ENCODE assay signal across 28 cellular contexts in the genomic region with DNA sequence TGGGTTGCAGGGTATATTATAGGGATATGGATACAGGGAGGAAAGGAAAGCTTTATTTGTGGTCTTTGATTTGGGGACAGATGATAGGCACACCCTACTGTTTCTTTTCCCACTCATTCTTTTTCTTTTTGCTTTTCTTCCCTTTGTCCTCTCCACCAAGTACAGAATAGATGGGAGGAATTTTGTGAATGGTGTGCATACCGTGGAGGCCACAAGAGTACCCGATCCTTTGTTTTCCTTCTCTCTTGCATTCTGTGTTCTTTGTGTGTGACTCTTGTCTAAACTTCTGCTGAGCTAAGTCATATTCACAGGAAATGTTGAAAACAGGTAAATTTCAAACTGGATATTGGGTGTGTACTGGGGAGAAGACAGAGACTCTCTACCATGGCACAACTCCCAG.
"Had no signal": no experiment of that assay in that cellular context is flagged by ENCODE, and none has a peak within 500 bp of the region (broad histone marks: within the 10 kb centered on the region; RNA-seq: fewer than 3 reads in every experiment).

No MANE protein-coding gene starts in this region.

- H3K36me3 ChIP-seq: ascending aorta, brain microvascular endothelial cell, esophagus muscularis mucosa, gastrocnemius medialis, heart left ventricle had no signal

- H3K27ac ChIP-seq: ascending aorta, brain microvascular endothelial cell, coronary artery, dorsolateral prefrontal cortex, esophagus muscularis mucosa, foreskin keratinocyte, gastrocnemius medialis, heart left ventricle had no signal

- H3K9me3 ChIP-seq: ascending aorta, esophagus muscularis mucosa, gastrocnemius medialis had no signal

- H3K36me3 Mint-ChIP-seq: activated naive CD4-positive, alpha-beta T cell treated with anti-CD3 and anti-CD28 coated beads, Interleukin-2, amount 10 ng/mL, durations not matched to agents 7 days and 5 days; activated naive CD4-positive, alpha-beta T cell treated with anti-CD3 and anti-CD28 coated beads, Interleukin-2, amount 50 U/mL, for 72 hours; activated naive CD8-positive, alpha-beta T cell treated with anti-CD3 and anti-CD28 coated beads, Interleukin-2, amount 10 ng/mL, durations not matched to agents 7 days and 5 days had no signal

- ATAC-seq: activated naive CD4-positive, alpha-beta T cell treated with anti-CD3 and anti-CD28 coated beads, Interleukin-2, amount 50 U/mL, for 72 hours; activated T-cell treated with anti-CD3 and anti-CD28 coated beads, Interleukin-2, amount 50 U/mL, for 72 hours; foreskin keratinocyte; gastrocnemius medialis; heart left ventricle had no signal

- H3K27me3 Mint-ChIP-seq: activated CD4-positive, alpha-beta memory T cell treated with anti-CD3 and anti-CD28 coated beads, Interleukin-2, amount 10 ng/mL, durations not matched to agents 7 days and 5 days; activated CD4-positive, alpha-beta T cell treated with anti-CD3 and anti-CD28 coated beads, Interleukin-2, amount 10 ng/mL, durations not matched to agents 7 days and 5 days; activated naive CD4-positive, alpha-beta T cell treated with anti-CD3 and anti-CD28 coated beads, Interleukin-2, amount 10 ng/mL, durations not matched to agents 7 days and 5 days; activated naive CD8-positive, alpha-beta T cell treated with anti-CD3 and anti-CD28 coated beads, Interleukin-2, amount 10 ng/mL, durations not matched to agents 7 days and 5 days; activated T-cell treated with anti-CD3 and anti-CD28 coated beads, Interleukin-2, amount 50 U/mL, for 24 hours; central memory CD8-positive, alpha-beta T cell; dendritic cell treated with granulocyte-macrophage colony-stimulating factor and Interleukin-4, amounts not matched to agents 40 ng/mL and 50 ng/mL, for 4 days had no signal

- DNase-seq: activated CD4-positive, alpha-beta memory T cell treated with anti-CD3 and anti-CD28 coated beads, Interleukin-2, amount 10 ng/mL, durations not matched to agents 7 days and 5 days; activated CD4-positive, alpha-beta T cell treated with anti-CD3 and anti-CD28 coated beads for 1 hour; activated CD4-positive, alpha-beta T cell treated with anti-CD3 and anti-CD28 coated beads for 4 hours; activated CD4-positive, alpha-beta T cell treated with anti-CD3 and anti-CD28 coated beads, Interleukin-2, amount 10 ng/mL, durations not matched to agents 7 days and 5 days; activated CD4-positive, alpha-beta T cell treated with anti-CD3 and anti-CD28 coated beads, Interleukin-2, amount 50 U/mL, for 4 hours; activated CD8-positive, alpha-beta memory T cell treated with anti-CD3 and anti-CD28 coated beads, Interleukin-2, amount 50 U/mL, for 48 hours; activated gamma-delta T cell; activated naive CD4-positive, alpha-beta T cell; activated naive CD4-positive, alpha-beta T cell treated with anti-CD3 and anti-CD28 coated beads, Interleukin-2, amount 10 ng/mL, durations not matched to agents 7 days and 5 days; activated naive CD8-positive, alpha-beta T cell treated with anti-CD3 and anti-CD28 coated beads, Interleukin-2, amount 10 ng/mL, durations not matched to agents 7 days and 5 days; activated T-cell treated with anti-CD3 and anti-CD28 coated beads for 4 hours; activated T-cell treated with anti-CD3 and anti-CD28 coated beads, Interleukin-2, amount 50 U/mL, for 24 hours; activated T-cell treated with anti-CD3 and anti-CD28 coated beads, Interleukin-2, amount 50 U/mL, for 72 hours; brain microvascular endothelial cell; dorsolateral prefrontal cortex; effector memory CD4-positive, alpha-beta T cell; erythroblast; foreskin keratinocyte; gastrocnemius medialis; glutamatergic neuron; heart left ventricle; T-helper 2 cell had no signal

- H3K4me1 ChIP-seq: ascending aorta, esophagus muscularis mucosa, gastrocnemius medialis, heart left ventricle had no signal

- H3K27ac Mint-ChIP-seq: activated CD4-positive, alpha-beta memory T cell treated with anti-CD3 and anti-CD28 coated beads, Interleukin-2, amount 10 ng/mL, durations not matched to agents 7 days and 5 days; activated CD4-positive, alpha-beta T cell treated with anti-CD3 and anti-CD28 coated beads, Interleukin-2, amount 10 ng/mL, durations not matched to agents 7 days and 5 days; activated naive CD4-positive, alpha-beta T cell treated with anti-CD3 and anti-CD28 coated beads, Interleukin-2, amount 10 ng/mL, durations not matched to agents 7 days and 5 days; activated naive CD4-positive, alpha-beta T cell treated with anti-CD3 and anti-CD28 coated beads, Interleukin-2, amount 50 U/mL, for 72 hours; activated naive CD8-positive, alpha-beta T cell treated with anti-CD3 and anti-CD28 coated beads, Interleukin-2, amount 10 ng/mL, durations not matched to agents 7 days and 5 days; activated T-cell treated with anti-CD3 and anti-CD28 coated beads, Interleukin-2, amount 50 U/mL, for 24 hours; activated T-cell treated with anti-CD3 and anti-CD28 coated beads, Interleukin-2, amount 50 U/mL, for 72 hours; dendritic cell treated with granulocyte-macrophage colony-stimulating factor and Interleukin-4, amounts not matched to agents 40 ng/mL and 50 ng/mL, for 4 days had no signal

- H3K4me3 ChIP-seq: ascending aorta, coronary artery, dorsolateral prefrontal cortex, esophagus muscularis mucosa, gastrocnemius medialis, heart left ventricle had no signal

- H3K4me1 Mint-ChIP-seq: activated CD4-positive, alpha-beta memory T cell treated with anti-CD3 and anti-CD28 coated beads, Interleukin-2, amount 10 ng/mL, durations not matched to agents 7 days and 5 days; activated CD4-positive, alpha-beta T cell treated with anti-CD3 and anti-CD28 coated beads, Interleukin-2, amount 10 ng/mL, durations not matched to agents 7 days and 5 days; activated naive CD4-positive, alpha-beta T cell treated with anti-CD3 and anti-CD28 coated beads, Interleukin-2, amount 10 ng/mL, durations not matched to agents 7 days and 5 days; activated naive CD8-positive, alpha-beta T cell treated with anti-CD3 and anti-CD28 coated beads, Interleukin-2, amount 10 ng/mL, durations not matched to agents 7 days and 5 days; central memory CD8-positive, alpha-beta T cell had no signal

- H3K9me3 Mint-ChIP-seq: activated CD4-positive, alpha-beta T cell treated with anti-CD3 and anti-CD28 coated beads, Interleukin-2, amount 10 ng/mL, durations not matched to agents 7 days and 5 days; activated naive CD4-positive, alpha-beta T cell treated with anti-CD3 and anti-CD28 coated beads, Interleukin-2, amount 10 ng/mL, durations not matched to agents 7 days and 5 days; activated naive CD8-positive, alpha-beta T cell treated with anti-CD3 and anti-CD28 coated beads, Interleukin-2, amount 10 ng/mL, durations not matched to agents 7 days and 5 days; activated T-cell treated with anti-CD3 and anti-CD28 coated beads, Interleukin-2, amount 50 U/mL, for 72 hours; central memory CD8-positive, alpha-beta T cell; dendritic cell treated with granulocyte-macrophage colony-stimulating factor and Interleukin-4, amounts not matched to agents 40 ng/mL and 50 ng/mL, for 4 days had no signal

- H3K4me3 Mint-ChIP-seq: activated CD4-positive, alpha-beta memory T cell treated with anti-CD3 and anti-CD28 coated beads, Interleukin-2, amount 10 ng/mL, durations not matched to agents 7 days and 5 days; activated CD4-positive, alpha-beta T cell treated with anti-CD3 and anti-CD28 coated beads, Interleukin-2, amount 10 ng/mL, durations not matched to agents 7 days and 5 days; activated naive CD4-positive, alpha-beta T cell treated with anti-CD3 and anti-CD28 coated beads, Interleukin-2, amount 10 ng/mL, durations not matched to agents 7 days and 5 days; activated naive CD8-positive, alpha-beta T cell treated with anti-CD3 and anti-CD28 coated beads, Interleukin-2, amount 10 ng/mL, durations not matched to agents 7 days and 5 days; activated T-cell treated with anti-CD3 and anti-CD28 coated beads, Interleukin-2, amount 50 U/mL, for 24 hours; activated T-cell treated with anti-CD3 and anti-CD28 coated beads, Interleukin-2, amount 50 U/mL, for 72 hours; central memory CD8-positive, alpha-beta T cell; dendritic cell treated with granulocyte-macrophage colony-stimulating factor and Interleukin-4, amounts not matched to agents 40 ng/mL and 50 ng/mL, for 4 days had no signal

- H3K27me3 ChIP-seq: ascending aorta, brain microvascular endothelial cell, esophagus muscularis mucosa, foreskin keratinocyte, gastrocnemius medialis, heart left ventricle had no signal
